In the genomic region with DNA sequence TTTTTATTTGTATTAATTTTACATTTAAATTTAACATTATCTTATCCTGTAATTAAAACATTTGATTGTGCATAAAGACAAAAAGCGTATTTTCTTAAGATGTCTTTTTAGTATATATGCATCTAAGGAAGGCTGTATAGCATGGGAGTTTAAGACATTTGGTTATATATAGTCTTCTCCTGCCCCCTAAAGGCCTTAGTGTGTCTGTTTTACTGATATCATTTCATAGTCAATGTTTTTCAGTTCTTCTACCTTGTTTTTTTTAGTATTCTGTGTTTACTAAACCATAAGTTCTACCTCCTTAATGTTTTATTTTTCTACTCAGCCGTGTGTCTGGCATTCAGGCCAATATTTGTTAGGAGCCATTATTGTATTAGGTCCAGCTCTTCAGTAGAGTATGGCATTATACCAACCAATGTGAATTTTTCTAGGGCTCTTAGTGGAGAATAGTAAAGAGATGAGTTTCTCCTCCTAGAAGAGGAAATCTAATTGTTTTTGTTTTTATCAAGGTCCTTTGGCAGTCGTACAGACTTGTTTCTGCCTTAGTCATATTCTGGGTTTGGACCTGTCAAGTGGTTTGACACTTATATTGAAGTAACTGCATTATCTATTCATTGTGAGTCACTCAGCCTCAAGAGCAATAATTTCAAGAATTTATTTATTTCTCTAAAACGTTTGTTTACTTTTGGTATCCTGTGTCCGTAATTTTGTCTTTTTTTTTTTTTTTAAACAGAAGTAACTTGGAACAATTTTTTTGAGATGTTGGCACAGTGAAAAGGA, we compare ENCODE assay signal across 8 cellular contexts.
DNase-seq lines count a peak whose midpoint lies in the region; ATAC-seq and TF ChIP-seq lines count a peak whose summit lies in the region.

No MANE protein-coding gene starts in this region.

- H3K27me3 ChIP-seq in heart right ventricle, result no peaks in the 10 kb centered on the region

- H3K4me1 ChIP-seq in heart right ventricle, result peaks cover 0 to 20% (median 5%) of the 10 kb centered on the region in 9 donors

- WGBS in heart right ventricle, 2 donors, result 38 to 40% methylated on average over 5 of the region's 5 CpGs

- intact Hi-C loops in heart right ventricle (cut with DNase I), result loop anchor here in 2 of 10 donors (5.0 to 10.0 kb wide), 3 partner anchors 166 to 1108 kb away; a partner anchor contains a TSS

- peaks cover 0 to 42% (median 0%) of the 10 kb centered on the region in 9 donors for H3K36me3 ChIP-seq in heart right ventricle

- no peak overlapping the region for H3K4me3 ChIP-seq in heart right ventricle

- peak in 8 of 9 donors; percentile 7 to 58 (median 44) for TF ChIP-seq CTCF in heart right ventricle (IDR thresholded peaks at IDR 0.05)

- peak; percentile 57 for DNase-seq in DMS114 treated with DMSO at 0.1 percent for 48 hours (lab: John Stamatoyannopoulos, UW; ENCODE audit: unreplicated experiment)
- DNase-seq in LHCN-M2 (ENCODE audit: low read depth), result peak; percentile 90
- peak; percentile 40 for DNase-seq in SW480 (ENCODE audit: low spot score)
- DNase-seq in heart right ventricle, result no peak
- peak; percentile 43 for DNase-seq in stromal cell of bone marrow (ENCODE audit: low read depth)
- no peak for DNase-seq in D341Med (ENCODE audit: low spot score)
- no peak for DNase-seq in putamen (ENCODE audit: low spot score)

- H3K9me3 ChIP-seq in heart right ventricle, result no peaks in the 10 kb centered on the region

- H3K27ac ChIP-seq in heart right ventricle, result peak overlapping the region in 1 of 10 donors; percentile 35

- ATAC-seq in GM19468 (IDR thresholded peaks at IDR 0.05; ENCODE audit: extremely low read depth, unreplicated experiment) (peak; percentile 75), heart right ventricle (peak in 5 of 8 donors; percentile 49 to 79 (median 62))

Comparison
In these comparisons a context has a peak if more than half of its experiments do, and no peak if none do; other contexts are left out.
1. DNase-seq: peak in DMS114 treated with DMSO at 0.1 percent for 48 hours (single experiment), LHCN-M2 (single experiment), SW480 (single experiment) and stromal cell of bone marrow (single experiment); none in heart right ventricle (0 of 2), D341Med (single experiment) and putamen (single experiment).